ENCODE assay signal across 8 cellular contexts in genomic region chr15:67254238-67255175, GRCh38. TPM values are rescaled to one million over a fixed set of nuclear protein-coding genes. Genes with fewer than 3 reads are reported as not detected.
A peak's percentile ranks its signal among the peaks of the same experiment; 100 is the strongest.
DNase-seq lines count a peak whose midpoint lies in the region; ATAC-seq, FAIRE-seq and TF ChIP-seq lines count a peak whose summit lies in the region.

A gene with protein sequence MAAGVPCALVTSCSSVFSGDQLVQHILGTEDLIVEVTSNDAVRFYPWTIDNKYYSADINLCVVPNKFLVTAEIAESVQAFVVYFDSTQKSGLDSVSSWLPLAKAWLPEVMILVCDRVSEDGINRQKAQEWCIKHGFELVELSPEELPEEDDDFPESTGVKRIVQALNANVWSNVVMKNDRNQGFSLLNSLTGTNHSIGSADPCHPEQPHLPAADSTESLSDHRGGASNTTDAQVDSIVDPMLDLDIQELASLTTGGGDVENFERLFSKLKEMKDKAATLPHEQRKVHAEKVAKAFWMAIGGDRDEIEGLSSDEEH (minus strand): TSS chr15:67254661. CDS start chr15:67254631, 30 bp downstream.
IQCH (plus strand) TSS chr15:67254786; CDS start chr15:67254897, 111 bp downstream.

- H3K9me1 ChIP-seq in keratinocyte (ENCODE audit: control insufficient read depth, extremely low read depth, insufficient read depth, low read length): no peaks in the 10 kb centered on the region

- peaks cover 47% of the 10 kb centered on the region for H3K79me2 ChIP-seq in keratinocyte (ENCODE audit: control insufficient read depth, insufficient read depth, low read length)

- peaks cover 0 to 3% of the 10 kb centered on the region in 2 experiments for H3K36me3 ChIP-seq in keratinocyte (ENCODE audit: control insufficient read depth in 2 of 2, extremely low read depth in 1 of 2, insufficient read depth in 2 of 2, low read length in 2 of 2)

- TF ChIP-seq CTCF in keratinocyte (optimal IDR thresholded peaks at IDR 0.05 in 1 of 3, IDR thresholded peaks at IDR 0.05 in 1 of 3, conservative IDR thresholded peaks at IDR 0.05 in 1 of 3; ENCODE audit: extremely low read depth in 1 of 3, insufficient read depth in 2 of 3, low read length in 3 of 3): peak in 1 of 3 experiments; percentile 2

- H3K4me2 ChIP-seq in keratinocyte (ENCODE audit: control insufficient read depth, extremely low read depth, insufficient read depth, low read depth, low read length): peak within 1 kb of the TSS; percentile 91

- H3K27me3 ChIP-seq in keratinocyte (ENCODE audit: control insufficient read depth, extremely low read depth, insufficient read depth, low read length): no peaks in the 10 kb centered on the region

- ATAC-seq in GM19043 (IDR thresholded peaks at IDR 0.05; ENCODE audit: low read depth, unreplicated experiment): peak; percentile 86
- peak; percentile 92 for ATAC-seq in HG03354 (IDR thresholded peaks at IDR 0.05; ENCODE audit: poor library complexity, severe bottlenecking, unreplicated experiment)

- H3K4me3 ChIP-seq in keratinocyte (ENCODE audit: control insufficient read depth in 2 of 3, extremely low read depth in 1 of 3, insufficient read depth in 2 of 3, low read depth in 1 of 3, low read length in 3 of 3): peak within 1 kb of the TSS; percentile 92 to 96 (median 95)

- dilution Hi-C loops in keratinocyte (cut with MboI; ENCODE audit: extremely low pct_ligation_motif_present, low sequenced_read_pairs): no loop called here

- peak within 1 kb of the TSS; percentile 90 for H2AFZ ChIP-seq in keratinocyte (ENCODE audit: control insufficient read depth, low read length)

- H3K27ac ChIP-seq in keratinocyte (ENCODE audit: control insufficient read depth, insufficient read depth, low read length): peak within 1 kb of the TSS; percentile 98

- H3K4me1 ChIP-seq in keratinocyte (ENCODE audit: control insufficient read depth, extremely low read depth, insufficient read depth, low read length): peaks cover 12% of the 10 kb centered on the region

- peak; percentile 99 for DNase-seq in AG20443 (ENCODE audit: low spot score)
- DNase-seq in NCI-H446 (lab: John Stamatoyannopoulos, UW): peak; percentile 79 to 93
- peak; percentile 99 for DNase-seq in activated CD4-positive, CD25-positive, alpha-beta regulatory T cell treated with anti-CD3 and anti-CD28 coated beads, Interleukin-2, amount 50 U/mL, for 72 hours
- DNase-seq in cerebellar nuclear complex (lab: John Stamatoyannopoulos, UW): peak; percentile 73 to 97
- peak; percentile 75 for DNase-seq in keratinocyte (ENCODE audit: low read depth, low spot score)
- peak; percentile 95 to 97 (median 97) for DNase-seq in stimulated activated CD4-positive, alpha-beta T cell treated with anti-CD3 and anti-CD28 coated beads, Interleukin-12 subunit alpha, Interleukin-12 subunit beta, amount 100 ng/mL, for 48 hours (ENCODE audit: low read depth in 2 of 3, low spot score in 1 of 3)

- peak within 1 kb of the TSS; percentile 98 for H3K9ac ChIP-seq in keratinocyte (ENCODE audit: control insufficient read depth, extremely low read depth, insufficient read depth, low read length)

- H3K9me3 ChIP-seq in keratinocyte (ENCODE audit: control insufficient read depth, low read depth, low read length): no peaks in the 10 kb centered on the region

- no peaks in the 10 kb centered on the region for H4K20me1 ChIP-seq in keratinocyte (ENCODE audit: control insufficient read depth, extremely low read depth, insufficient read depth, low read length)

- FAIRE-seq in keratinocyte (lab: Jason Lieb, UNC): peak; percentile 69

RNA-seq across cellular contexts. Expression of the first gene that starts in this region (rescaled TPM):
- polyA plus RNA-seq in keratinocyte: 59.5 to 82.7 TPM (median 62.0 TPM) in 3 replicates
- 76.0 TPM for polyA plus RNA-seq in keratinocyte (2011; ENCODE audit: low read depth)
- polyA plus RNA-seq in keratinocyte (2011; cell fraction: cytosol; rRNA removed): 50.9 and 94.7 TPM in 2 replicates
- polyA plus RNA-seq in keratinocyte (2011; cell fraction: nucleus; rRNA removed): 42.8 and 48.0 TPM in 2 replicates
- 44.3 and 46.8 TPM in 2 replicates for polyA plus RNA-seq in keratinocyte (2012; ENCODE audit: low replicate concordance)
- 41.1 to 99.2 TPM (median 96.8 TPM) in 3 replicates for polyA minus RNA-seq in keratinocyte
- polyA minus RNA-seq in keratinocyte (2011; cell fraction: cytosol; rRNA and poly(A)+ RNA removed): 56.2 TPM
- polyA minus RNA-seq in keratinocyte (2011; cell fraction: nucleus; rRNA and poly(A)+ RNA removed): 27.1 and 47.3 TPM in 2 replicates

RNA-seq across cellular contexts. Expression of gene IQCH, which starts in this region (rescaled TPM):
- polyA plus RNA-seq in keratinocyte: 2.2 to 3.0 TPM (median 2.6 TPM) in 3 replicates
- polyA plus RNA-seq in keratinocyte (2011; ENCODE audit: low read depth): 1.3 TPM
- polyA plus RNA-seq in keratinocyte (2011; cell fraction: cytosol; rRNA removed): 1.7 and 2.4 TPM in 2 replicates
- 3.0 and 3.6 TPM in 2 replicates for polyA plus RNA-seq in keratinocyte (2011; cell fraction: nucleus; rRNA removed)
- 1.3 and 1.6 TPM in 2 replicates for polyA plus RNA-seq in keratinocyte (2012; ENCODE audit: low replicate concordance)
- polyA minus RNA-seq in keratinocyte: 3.5 to 7.9 TPM (median 6.8 TPM) in 3 replicates
- polyA minus RNA-seq in keratinocyte (2011; cell fraction: cytosol; rRNA and poly(A)+ RNA removed): 2.5 TPM
- 4.3 and 15.1 TPM in 2 replicates for polyA minus RNA-seq in keratinocyte (2011; cell fraction: nucleus; rRNA and poly(A)+ RNA removed)

Comparison
In these comparisons a context has a peak if more than half of its experiments do, and no peak if none do; other contexts are left out.
1. Peak in every context shown above with its lines: DNase-seq, ATAC-seq, H3K4me3 ChIP-seq and H3K27ac ChIP-seq.